ENCODE assay signal across 25 cellular contexts in the genomic region with DNA sequence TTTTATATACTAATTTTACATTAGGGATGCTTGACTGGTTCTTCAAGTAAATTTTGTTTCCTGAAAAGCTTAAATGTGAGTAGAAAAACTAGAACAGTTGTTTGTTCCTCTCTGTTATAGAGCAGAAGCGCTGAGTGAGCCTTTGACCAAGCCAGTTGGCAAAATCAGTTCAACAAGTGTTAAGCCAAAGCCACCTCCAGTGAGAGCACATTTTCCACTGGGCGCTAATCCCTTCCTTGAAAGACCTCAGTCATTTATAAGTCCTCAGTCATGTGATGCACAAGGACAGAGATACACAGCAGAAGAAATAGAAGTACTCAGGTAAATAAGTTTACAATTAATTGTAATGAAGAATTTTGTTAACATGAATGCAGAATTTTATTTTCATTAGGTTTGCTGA.
"Had no signal": no experiment of that assay in that cellular context is flagged by ENCODE, and none has a peak within 500 bp of the region (broad histone marks: within the 10 kb centered on the region; RNA-seq: fewer than 3 reads in every experiment).

No MANE protein-coding gene starts in this region.

- ATAC-seq: esophagus mucosa; left cardiac atrium; left lung; natural killer cell treated with Interleukin-12 subunit alpha and Interleukin-12 subunit beta and Interleukin-15 and Interleukin-18, amount 100 ng/mL, for 72 hours; pancreas; right lobe of liver had no signal

- H3K9me3 ChIP-seq: heart right ventricle, left lung, neutrophil, pancreas, right lobe of liver, stomach, thyroid gland, vagina had no signal

- H3K4me1 ChIP-seq: right lobe of liver, vagina had no signal

- DNase-seq: effector CD8-positive, alpha-beta T cell; endodermal cell; foreskin fibroblast; glutamatergic neuron; heart right ventricle; hippocampal formation; left cardiac atrium; left lung; naive B cell; pancreas; right lobe of liver; stimulated activated CD4-positive, alpha-beta T cell treated with anti-CD3 and anti-CD28 coated beads, Interleukin-12 subunit alpha, Interleukin-12 subunit beta, amount 100 ng/mL, for 4 hours; stimulated activated CD4-positive, alpha-beta T cell treated with anti-CD3 and anti-CD28 coated beads, Interleukin-1b, Interleukin-23, amount 100 ng/mL, for 48 hours; stimulated activated CD4-positive, alpha-beta T cell treated with anti-CD3 and anti-CD28 coated beads, Interleukin-4, amount 100 ng/mL, for 1 hour; stimulated activated CD8-positive, alpha-beta memory T cell treated with anti-CD3 and anti-CD28 coated beads, Interleukin-4, amount 100 ng/mL, for 48 hours; stimulated activated naive CD4-positive, alpha-beta T cell treated with Interleukin-2 at 50 U/mL for 16 hours; stomach; thyroid gland; trophoblast cell had no signal

- H3K27ac ChIP-seq: heart right ventricle, left lung, pancreas, right lobe of liver, stomach, thyroid gland, vagina had no signal

- H3K27me3 ChIP-seq: heart right ventricle, left lung, neutrophil, pancreas, right lobe of liver, stomach, thyroid gland, vagina had no signal

- H3K4me2 ChIP-seq: smooth muscle cell had no signal

- FAIRE-seq: islet of Langerhans, pancreas had no signal

- H3K4me3 ChIP-seq: heart right ventricle, left lung, pancreas, right lobe of liver, smooth muscle cell, stomach, thyroid gland, vagina had no signal
